In the genomic region with DNA sequence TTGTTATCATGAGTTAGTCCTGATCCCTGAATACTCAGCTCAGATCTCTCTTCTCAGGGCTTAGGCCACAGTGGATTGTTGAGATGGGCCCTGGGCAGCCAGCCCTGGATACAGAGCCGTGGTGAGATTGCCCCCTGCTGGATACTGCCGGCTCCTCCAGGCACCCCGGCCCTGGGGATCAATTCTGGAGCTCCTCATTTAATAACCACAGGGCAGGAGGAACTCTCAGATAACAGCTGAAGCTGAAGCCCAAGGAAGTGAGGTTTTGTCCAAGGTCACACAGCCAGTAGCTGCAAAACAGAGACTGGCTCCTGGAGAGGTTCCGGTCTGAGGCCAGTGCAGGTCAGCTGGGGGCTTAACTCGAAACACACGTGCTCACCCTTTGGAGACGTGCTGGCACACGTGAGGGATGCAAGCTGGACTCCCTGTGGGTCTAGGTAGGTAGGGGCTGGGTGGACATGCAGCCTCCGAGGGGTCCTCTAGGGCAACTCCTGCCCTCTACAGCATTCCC, we compare ENCODE assay signal across 9 cellular contexts. TPM values are rescaled to one million over a fixed set of nuclear protein-coding genes. Genes with fewer than 3 reads are reported as not detected.
DNase-seq lines count a peak whose midpoint lies in the region; ATAC-seq and TF ChIP-seq lines count a peak whose summit lies in the region.
"Had no signal": no experiment of that assay in that cellular context is flagged by ENCODE, and none has a peak within 500 bp of the region (broad histone marks: within the 10 kb centered on the region; RNA-seq: fewer than 3 reads in every experiment).

No MANE protein-coding gene starts in this region.

- no peaks in the 10 kb centered on the region for H3K36me3 Mint-ChIP-seq in GM23338 (ENCODE audit: low read depth)

- DNase-seq in DMS53 (lab: John Stamatoyannopoulos, UW) (peak; percentile 75), GM23338 (ENCODE audit: low spot score) (peak; percentile 87), NCI-H146 (lab: John Stamatoyannopoulos, UW) (peak; percentile 68), cerebellar cortex (ENCODE audit: low spot score) (peak; percentile 51), left lobe of liver (ENCODE audit: low spot score) (peak; percentile 59)
- DNase-seq in stimulated activated CD4-positive, alpha-beta T cell treated with anti-CD3 and anti-CD28 coated beads, TNF-alpha, amount 100 ng/mL, for 48 hours (ENCODE audit: low read depth in 3 of 3) = peak; percentile 11 to 46 (median 39)

- H3K9me2 ChIP-seq in GM23338 (ENCODE audit: insufficient read depth) = no peaks in the 10 kb centered on the region

- H3K27ac Mint-ChIP-seq in GM23338 = no peak overlapping the region

- H3F3A ChIP-seq in GM23338 (replicated peaks; ENCODE audit: low read depth) = no peaks in the 10 kb centered on the region

- H3K79me2 ChIP-seq in GM23338 (replicated peaks; ENCODE audit: insufficient read depth) = no peaks in the 10 kb centered on the region

- H3K36me3 ChIP-seq in GM23338 (ENCODE audit: insufficient read depth) = no peaks in the 10 kb centered on the region

- no peaks in the 10 kb centered on the region for H4K20me1 ChIP-seq in GM23338 (replicated peaks; ENCODE audit: insufficient read depth)

- no peak overlapping the region for H2AFZ ChIP-seq in GM23338

- H3K4me3 Mint-ChIP-seq in GM23338 = no peak overlapping the region

- no peak overlapping the region for H3K4me3 ChIP-seq in GM23338
- H3K4me3 ChIP-seq: SK-N-MC had no signal

- H3K4me1 Mint-ChIP-seq in GM23338 = peaks cover 3% of the 10 kb centered on the region

- H3K27me3 ChIP-seq in GM23338 (ENCODE audit: insufficient read depth) = no peaks in the 10 kb centered on the region

- no peaks in the 10 kb centered on the region for H3K9me3 Mint-ChIP-seq in GM23338

- peak; percentile 86 to 93 for TF ChIP-seq CTCF in GM23338 (conservative IDR thresholded peaks at IDR 0.05; ENCODE audit: low read depth in 2 of 2)
- TF ChIP-seq CTCF in VCaP (conservative IDR thresholded peaks at IDR 0.05) = peak; percentile 77

- H3K4me1 ChIP-seq in GM23338 (ENCODE audit: insufficient read depth) = no peaks in the 10 kb centered on the region; the same call in 1 of the 2 replicates

- no peak overlapping the region for H3K27ac ChIP-seq in GM23338 (ENCODE audit: low read depth)
- H3K27ac ChIP-seq in VCaP = peak overlapping the region; percentile 19; the same call in 1 of the 2 replicates
- H3K27ac ChIP-seq: SK-N-MC had no signal

- H3K4me2 ChIP-seq in GM23338 = no peak overlapping the region

- ATAC-seq in GM23338 = peak; percentile 96
- peak; percentile 96 for ATAC-seq in left lobe of liver
- no peak for ATAC-seq in GM19455 (IDR thresholded peaks at IDR 0.05; ENCODE audit: unreplicated experiment)

- peaks cover 5% of the 10 kb centered on the region for H3K27me3 Mint-ChIP-seq in GM23338 (ENCODE audit: insufficient read depth, low read depth, poor library complexity)

TF ChIP-seq in GM23338, 12 proteins besides CTCF, POLR2A, EP300 and RAD21:
- TF ChIP-seq STAT1 (IDR thresholded peaks at IDR 0.05; ENCODE audit: unreplicated experiment) = no peak
- peak; percentile 5 for TF ChIP-seq JUNB (IDR thresholded peaks at IDR 0.05; ENCODE audit: unreplicated experiment)
- TF ChIP-seq ZNF331 (CRISPR knock-in tag; IDR thresholded peaks at IDR 0.05; ENCODE audit: low read depth) = no peak

RNA-seq across cellular contexts. Expression of a gene that starts 16.0 kb away (rescaled TPM):
- 1.3 and 5.4 TPM in 2 replicates for total RNA-seq in GM23338 (2014; rRNA removed; shearing (Covaris generic))
- polyA plus RNA-seq in GM23338 (2016; fragmentation: Nextera tagmentation; extraction: Ambion mirVana) = 1.8 and 2.7 TPM in 2 replicates
- 1.2 TPM for total RNA-seq in left lobe of liver

RNA-seq across cellular contexts. Expression of a gene that starts 18.8 kb away (rescaled TPM):
- total RNA-seq in GM23338 (2014; rRNA removed; shearing (Covaris generic)) = 0.52 and 0.78 TPM in 2 replicates
- 0.40 and 2.4 TPM in 2 replicates for polyA plus RNA-seq in GM23338 (2016; fragmentation: Nextera tagmentation; extraction: Ambion mirVana)
- total RNA-seq in left lobe of liver = not detected

RNA-seq across cellular contexts. Expression of a gene that starts 51.6 kb away (rescaled TPM):
- 2.4 and 3.4 TPM in 2 replicates for total RNA-seq in GM23338 (2014; rRNA removed; shearing (Covaris generic))
- 1.5 and 2.0 TPM in 2 replicates for polyA plus RNA-seq in GM23338 (2016; fragmentation: Nextera tagmentation; extraction: Ambion mirVana)
- 0.83 TPM for total RNA-seq in left lobe of liver
